ENCODE assay signal across 8 cellular contexts in the genomic region with DNA sequence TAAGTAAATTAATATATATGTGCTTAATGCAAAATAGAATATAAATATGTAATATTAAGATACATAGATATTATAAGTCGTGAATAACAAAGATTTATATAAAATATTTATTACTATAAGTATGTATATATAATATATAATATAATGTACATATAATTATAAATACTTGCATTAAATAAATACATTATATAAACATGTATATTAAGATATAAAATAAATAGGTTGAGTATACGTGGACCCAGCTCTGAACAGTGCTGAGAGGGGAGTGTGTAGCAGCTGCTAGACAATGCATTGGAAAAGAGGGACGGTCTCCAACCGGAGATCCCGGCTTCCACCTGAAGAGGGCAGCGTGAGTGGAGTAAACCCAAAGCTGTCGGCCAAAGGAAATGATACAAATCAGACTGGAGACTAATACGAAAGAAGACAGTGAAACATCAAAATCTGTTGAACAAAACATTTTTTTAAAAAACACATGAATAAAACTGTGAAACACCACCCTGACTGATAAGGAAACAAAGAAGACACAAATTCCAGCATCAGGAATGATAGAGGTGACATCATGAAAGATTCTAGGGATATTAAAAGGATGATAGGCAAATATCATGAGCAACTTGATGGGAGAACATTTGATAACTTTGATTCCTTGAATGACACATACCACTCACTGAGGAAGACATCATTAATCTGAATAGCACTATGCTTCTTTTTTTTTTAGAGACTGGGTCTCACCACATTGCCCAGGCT.
A peak's percentile ranks its signal among the peaks of the same experiment; 100 is the strongest.
DNase-seq lines count a peak whose midpoint lies in the region; ATAC-seq and TF ChIP-seq lines count a peak whose summit lies in the region.

No MANE protein-coding gene starts in this region.

- DNase-seq in COLO829 (ENCODE audit: low spot score) (peak; percentile 53), Panc1 (ENCODE audit: low read depth, low spot score) (peak; percentile 35), fibroblast of peridontal ligament (ENCODE audit: extremely low read depth) (peak; percentile 62), occipital lobe (lab: John Stamatoyannopoulos, UW) (peak; percentile 55), tibial nerve (ENCODE audit: low spot score in 2 of 2) (peak; percentile 62 to 87)
- DNase-seq in activated T-cell treated with anti-CD3 and anti-CD28 coated beads, Interleukin-2, amount 50 U/mL, for 72 hours, result peak; percentile 77 to 81

- H3K4me1 ChIP-seq in Panc1 (ENCODE audit: control insufficient read depth, insufficient read depth, low read length), result no peaks in the 10 kb centered on the region
- H3K4me1 ChIP-seq in tibial nerve, result no peaks in the 10 kb centered on the region

- H3K4me3 Mint-ChIP-seq in activated T-cell treated with anti-CD3 and anti-CD28 coated beads, Interleukin-2, amount 50 U/mL, for 72 hours, result peak overlapping the region; percentile 56 to 68

- H3K27ac ChIP-seq in Panc1 (ENCODE audit: low read length) (no peak overlapping the region), tibial nerve (no peak overlapping the region)

- peaks cover 3 to 6% of the 10 kb centered on the region in 2 donors for H3K9me3 Mint-ChIP-seq in activated T-cell treated with anti-CD3 and anti-CD28 coated beads, Interleukin-2, amount 50 U/mL, for 72 hours

- H3K27ac Mint-ChIP-seq in activated T-cell treated with anti-CD3 and anti-CD28 coated beads, Interleukin-2, amount 50 U/mL, for 72 hours, result peak overlapping the region; percentile 74

- intact Hi-C loops in Panc1 (cut with micrococcal nuclease; ENCODE audit: unreplicated experiment), result no loop called here

- H3K36me3 ChIP-seq in Panc1 (ENCODE audit: control insufficient read depth, insufficient read depth, low read length) (no peaks in the 10 kb centered on the region), tibial nerve (peaks cover 0 to 21% (median 0%) of the 10 kb centered on the region in 3 donors)

- H3K27me3 ChIP-seq in Panc1 (ENCODE audit: control insufficient read depth, insufficient read depth, low read length) (no peaks in the 10 kb centered on the region), tibial nerve (no peaks in the 10 kb centered on the region)

- POLR2A ChIA-PET in Panc1 (lab: Charles Lee), result no interaction called here

- no peaks in the 10 kb centered on the region for H3K27me3 Mint-ChIP-seq in activated T-cell treated with anti-CD3 and anti-CD28 coated beads, Interleukin-2, amount 50 U/mL, for 72 hours (ENCODE audit: low read depth)

- peaks cover 6 to 26% of the 10 kb centered on the region in 2 donors for H3K36me3 Mint-ChIP-seq in activated T-cell treated with anti-CD3 and anti-CD28 coated beads, Interleukin-2, amount 50 U/mL, for 72 hours (ENCODE audit: insufficient read depth in 2 of 2)

- TF ChIP-seq EP300 in Ishikawa (IDR thresholded peaks at IDR 0.05; ENCODE audit: borderline replicate concordance) (no peak), tibial nerve (IDR thresholded peaks at IDR 0.05) (no peak)

- no peak for TF ChIP-seq POLR2A in tibial nerve (IDR thresholded peaks at IDR 0.05)

- H3K4me1 Mint-ChIP-seq in activated T-cell treated with anti-CD3 and anti-CD28 coated beads, Interleukin-2, amount 50 U/mL, for 72 hours (ENCODE audit: low read depth), result peaks cover 96% of the 10 kb centered on the region

- peak; percentile 82 for TF ChIP-seq CTCF in Panc1 (IDR thresholded peaks at IDR 0.05)
- peak; percentile 49 to 75 (median 63) for TF ChIP-seq CTCF in tibial nerve (IDR thresholded peaks at IDR 0.05)

- H3K4me3 ChIP-seq in Panc1 (ENCODE audit: low read depth in 2 of 2, low read length in 2 of 2) (no peak overlapping the region), tibial nerve (no peak overlapping the region)

- CTCF ChIA-PET in Panc1 (lab: Charles Lee), result interaction anchor here (0.5 kb wide), 1 partner anchor 447 kb away, joined by 5 read pairs; no protein-coding TSS in a partner anchor

- TF ChIP-seq RAD21 in Ishikawa (IDR thresholded peaks at IDR 0.05; ENCODE audit: low read depth), result peak; percentile 57

- H3K9me3 ChIP-seq in Panc1 (ENCODE audit: control insufficient read depth, insufficient read depth, low read depth, low read length) (no peaks in the 10 kb centered on the region), tibial nerve (no peaks in the 10 kb centered on the region)

- peak; percentile 84 for ATAC-seq in Panc1
- ATAC-seq in activated T-cell treated with anti-CD3 and anti-CD28 coated beads, Interleukin-2, amount 50 U/mL, for 72 hours (replicated peaks in 1 of 2), result peak; percentile 56 to 65
- no peak for ATAC-seq in HG03196 (IDR thresholded peaks at IDR 0.05; ENCODE audit: unreplicated experiment)

- no TSS peak for BruUV-seq in Panc1 (replicated peaks; lab: Mats Ljungman, UMichigan)

- WGBS in tibial nerve, 2 donors, result 15 to 17% methylated on average over 8 of the region's 8 CpGs

- in situ Hi-C loops in Panc1 (cut with HindIII; ENCODE audit: low pct_unique_long_range_greater_than_20kb, low sequenced_read_pairs), result no loop called here

TF ChIP-seq in Ishikawa, 13 proteins besides CTCF, POLR2A, EP300 and RAD21:
- TF ChIP-seq CEBPB (IDR thresholded peaks at IDR 0.05) (no peak), EGR1 (IDR thresholded peaks at IDR 0.05) (no peak), CREB1 (IDR thresholded peaks at IDR 0.05; ENCODE audit: low read depth) (no peak), NFIC (IDR thresholded peaks at IDR 0.05) (no peak), TEAD4 (IDR thresholded peaks at IDR 0.05) (no peak), ZBTB7A (IDR thresholded peaks at IDR 0.05; ENCODE audit: low read depth) (no peak), TAF1 (IDR thresholded peaks at IDR 0.05; ENCODE audit: low read depth) (no peak), YY1 (IDR thresholded peaks at IDR 0.05; ENCODE audit: low read depth) (no peak), TCF12 (IDR thresholded peaks at IDR 0.05; ENCODE audit: low read depth) (no peak), FOXM1 (IDR thresholded peaks at IDR 0.05; ENCODE audit: borderline replicate concordance, low read depth) (no peak)
- TF ChIP-seq, protein P1, sequence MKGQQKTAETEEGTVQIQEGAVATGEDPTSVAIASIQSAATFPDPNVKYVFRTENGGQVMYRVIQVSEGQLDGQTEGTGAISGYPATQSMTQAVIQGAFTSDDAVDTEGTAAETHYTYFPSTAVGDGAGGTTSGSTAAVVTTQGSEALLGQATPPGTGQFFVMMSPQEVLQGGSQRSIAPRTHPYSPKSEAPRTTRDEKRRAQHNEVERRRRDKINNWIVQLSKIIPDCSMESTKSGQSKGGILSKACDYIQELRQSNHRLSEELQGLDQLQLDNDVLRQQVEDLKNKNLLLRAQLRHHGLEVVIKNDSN (IDR thresholded peaks at IDR 0.05), result no peak
- TF ChIP-seq, protein P2, sequence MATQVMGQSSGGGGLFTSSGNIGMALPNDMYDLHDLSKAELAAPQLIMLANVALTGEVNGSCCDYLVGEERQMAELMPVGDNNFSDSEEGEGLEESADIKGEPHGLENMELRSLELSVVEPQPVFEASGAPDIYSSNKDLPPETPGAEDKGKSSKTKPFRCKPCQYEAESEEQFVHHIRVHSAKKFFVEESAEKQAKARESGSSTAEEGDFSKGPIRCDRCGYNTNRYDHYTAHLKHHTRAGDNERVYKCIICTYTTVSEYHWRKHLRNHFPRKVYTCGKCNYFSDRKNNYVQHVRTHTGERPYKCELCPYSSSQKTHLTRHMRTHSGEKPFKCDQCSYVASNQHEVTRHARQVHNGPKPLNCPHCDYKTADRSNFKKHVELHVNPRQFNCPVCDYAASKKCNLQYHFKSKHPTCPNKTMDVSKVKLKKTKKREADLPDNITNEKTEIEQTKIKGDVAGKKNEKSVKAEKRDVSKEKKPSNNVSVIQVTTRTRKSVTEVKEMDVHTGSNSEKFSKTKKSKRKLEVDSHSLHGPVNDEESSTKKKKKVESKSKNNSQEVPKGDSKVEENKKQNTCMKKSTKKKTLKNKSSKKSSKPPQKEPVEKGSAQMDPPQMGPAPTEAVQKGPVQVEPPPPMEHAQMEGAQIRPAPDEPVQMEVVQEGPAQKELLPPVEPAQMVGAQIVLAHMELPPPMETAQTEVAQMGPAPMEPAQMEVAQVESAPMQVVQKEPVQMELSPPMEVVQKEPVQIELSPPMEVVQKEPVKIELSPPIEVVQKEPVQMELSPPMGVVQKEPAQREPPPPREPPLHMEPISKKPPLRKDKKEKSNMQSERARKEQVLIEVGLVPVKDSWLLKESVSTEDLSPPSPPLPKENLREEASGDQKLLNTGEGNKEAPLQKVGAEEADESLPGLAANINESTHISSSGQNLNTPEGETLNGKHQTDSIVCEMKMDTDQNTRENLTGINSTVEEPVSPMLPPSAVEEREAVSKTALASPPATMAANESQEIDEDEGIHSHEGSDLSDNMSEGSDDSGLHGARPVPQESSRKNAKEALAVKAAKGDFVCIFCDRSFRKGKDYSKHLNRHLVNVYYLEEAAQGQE (IDR thresholded peaks at IDR 0.05; ENCODE audit: low read depth), result no peak
- TF ChIP-seq, protein P3, sequence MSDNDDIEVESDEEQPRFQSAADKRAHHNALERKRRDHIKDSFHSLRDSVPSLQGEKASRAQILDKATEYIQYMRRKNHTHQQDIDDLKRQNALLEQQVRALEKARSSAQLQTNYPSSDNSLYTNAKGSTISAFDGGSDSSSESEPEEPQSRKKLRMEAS (IDR thresholded peaks at IDR 0.05), result no peak
